9 cellular contexts compared by ENCODE assay signal in genomic region chr3:177694316-177694715, GRCh38.
DNase-seq lines count a peak whose midpoint lies in the region; ATAC-seq and TF ChIP-seq lines count a peak whose summit lies in the region.
"Had no signal": no experiment of that assay in that cellular context is flagged by ENCODE, and none has a peak within 500 bp of the region (broad histone marks: within the 10 kb centered on the region; RNA-seq: fewer than 3 reads in every experiment).

No MANE protein-coding gene starts in this region.

- H3K27ac Mint-ChIP-seq in HFFc6, result peak overlapping the region; percentile 35
- no peak overlapping the region for H3K27ac Mint-ChIP-seq in activated B cell treated with CpG ODN at 0.5 μM for 24 hours

- POLR2A ChIA-PET in BJ (lab: Charles Lee) (no interaction called here), activated B cell treated with CpG ODN at 0.5 μM for 24 hours (lab: Charles Lee) (interaction anchor here (0.6 kb wide), 2 partner anchors 334 to 510 kb away, joined by 3 read pairs; no protein-coding TSS in a partner anchor)

- H3K36me3 ChIP-seq in BJ (ENCODE audit: control insufficient read depth, insufficient read depth, low read length) (no peaks in the 10 kb centered on the region), colonic mucosa (no peaks in the 10 kb centered on the region)

- intact Hi-C loops in activated B cell treated with CpG ODN at 0.5 μM for 24 hours (cut with micrococcal nuclease), result no loop called here
- intact Hi-C loops in posterior cingulate gyrus (cut with DNase I), result no loop called here
- intact Hi-C loops in colonic mucosa (cut with DNase I), result no loop called here

- H3K27me3 ChIP-seq in BJ (ENCODE audit: control insufficient read depth, insufficient read depth, low read length) (no peaks in the 10 kb centered on the region), colonic mucosa (no peaks in the 10 kb centered on the region)

- DNase-seq in BJ (ENCODE audit: low read depth), result peak; percentile 36
- no peak for DNase-seq in HFFc6
- no peak for DNase-seq in activated B cell treated with CpG ODN at 0.5 μM for 24 hours
- DNase-seq in lung microvascular endothelial cell (ENCODE audit: low read depth in 2 of 2), result peak; percentile 31 to 92
- DNase-seq in posterior cingulate gyrus, result no peak
- DNase-seq in colonic mucosa, result no peak
- DNase-seq in RPMI8226, result no peak
- no peak for DNase-seq in NCI-H2196 treated with DMSO at 0.1 percent for 48 hours (lab: John Stamatoyannopoulos, UW; ENCODE audit: unreplicated experiment)
- DNase-seq: Caco-2 had no signal

- H3K4me3 Mint-ChIP-seq in HFFc6 (peak overlapping the region; percentile 44), activated B cell treated with CpG ODN at 0.5 μM for 24 hours (no peak overlapping the region)

- ATAC-seq in activated B cell treated with CpG ODN at 0.5 μM for 24 hours (ENCODE audit: low read depth), result peak; percentile 31

- no peaks in the 10 kb centered on the region for H3K36me3 Mint-ChIP-seq in HFFc6 (ENCODE audit: low read depth)
- no peaks in the 10 kb centered on the region for H3K36me3 Mint-ChIP-seq in activated B cell treated with CpG ODN at 0.5 μM for 24 hours (ENCODE audit: low read depth)

- H3K4me1 ChIP-seq in colonic mucosa, result no peaks in the 10 kb centered on the region
- H3K4me1 ChIP-seq: Caco-2 had no signal

- no peak overlapping the region for H3K9ac ChIP-seq in colonic mucosa (ENCODE audit: low read depth in 2 of 2, low read length in 2 of 2)

- H3K27me3 Mint-ChIP-seq in HFFc6 (ENCODE audit: insufficient read depth) (no peaks in the 10 kb centered on the region), activated B cell treated with CpG ODN at 0.5 μM for 24 hours (peaks cover 1% of the 10 kb centered on the region)

- peaks cover 20% of the 10 kb centered on the region for H3K4me1 Mint-ChIP-seq in HFFc6 (ENCODE audit: low read depth)
- H3K4me1 Mint-ChIP-seq in activated B cell treated with CpG ODN at 0.5 μM for 24 hours, result peaks cover 21% of the 10 kb centered on the region

- H3K4me3 ChIP-seq in BJ (ENCODE audit: low read depth, low read length), result no peak overlapping the region
- no peak overlapping the region for H3K4me3 ChIP-seq in colonic mucosa

- no peaks in the 10 kb centered on the region for H3K9me3 Mint-ChIP-seq in HFFc6
- no peaks in the 10 kb centered on the region for H3K9me3 Mint-ChIP-seq in activated B cell treated with CpG ODN at 0.5 μM for 24 hours

- no peak overlapping the region for H3K27ac ChIP-seq in colonic mucosa

- CTCF ChIA-PET in BJ (lab: Yijun Ruan, JAX), result no interaction called here
- CTCF ChIA-PET in activated B cell treated with CpG ODN at 0.5 μM for 24 hours (lab: Charles Lee), result no interaction called here

- no peak for TF ChIP-seq CTCF in BJ (IDR thresholded peaks at IDR 0.05; ENCODE audit: insufficient read depth, low read depth, low read length)
- no peak for TF ChIP-seq CTCF in HFFc6 (IDR thresholded peaks at IDR 0.05)
- TF ChIP-seq CTCF in activated B cell treated with CpG ODN at 0.5 μM for 24 hours (IDR thresholded peaks at IDR 0.05), result no peak
- TF ChIP-seq CTCF in colonic mucosa (IDR thresholded peaks at IDR 0.05), result no peak

- no peaks in the 10 kb centered on the region for H3K9me3 ChIP-seq in colonic mucosa
- H3K9me3 ChIP-seq: Caco-2 had no signal

Comparison
In these comparisons a context has a peak if more than half of its experiments do, and no peak if none do; other contexts are left out.
1. DNase-seq: peak in BJ (single experiment) and lung microvascular endothelial cell (2 of 2); none in HFFc6 (single experiment), activated B cell treated with CpG ODN at 0.5 μM for 24 hours (single experiment), posterior cingulate gyrus (0 of 10), colonic mucosa (single experiment), RPMI8226 (single experiment) and NCI-H2196 treated with DMSO at 0.1 percent for 48 hours (single experiment).